Comparison of ENCODE assay signal across 8 cellular contexts in the genomic region with DNA sequence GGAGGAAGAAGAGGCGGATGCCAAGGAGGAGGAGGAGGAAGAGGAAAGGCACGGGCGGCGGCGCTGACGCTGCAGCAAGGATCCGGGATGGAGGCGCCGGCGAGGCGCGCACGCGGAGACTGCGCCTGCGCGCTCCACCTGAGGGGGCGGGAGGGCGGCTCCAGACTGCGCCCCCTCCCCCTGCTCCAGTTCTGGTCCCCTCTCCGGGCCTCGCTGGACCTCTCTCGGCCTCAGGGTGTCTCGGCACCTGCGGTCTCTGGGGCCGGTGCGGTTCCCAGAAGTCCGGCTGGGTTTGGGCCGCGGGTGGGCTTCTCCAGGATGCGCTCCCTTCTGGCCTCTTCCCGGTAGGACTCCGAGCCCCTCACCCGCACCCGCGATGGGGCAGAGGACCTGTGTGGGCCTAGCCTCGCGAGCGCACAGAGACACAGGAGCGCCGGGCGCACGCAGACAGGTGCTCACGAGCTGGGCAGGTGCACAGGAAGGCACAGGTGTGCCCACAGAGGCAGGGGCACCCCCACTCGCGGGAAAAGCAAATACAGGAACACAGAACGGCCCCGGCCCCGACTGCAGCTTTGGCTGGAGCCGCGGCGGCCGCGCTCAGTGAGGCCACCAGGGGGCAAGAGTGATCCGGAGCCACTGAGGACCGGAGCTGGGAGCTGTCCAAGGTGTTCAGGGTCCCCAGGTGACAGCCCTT. TPM values are rescaled to one million over a fixed set of nuclear protein-coding genes. Genes with fewer than 3 reads are reported as not detected.
A peak's percentile ranks its signal among the peaks of the same experiment; 100 is the strongest.
DNase-seq lines count a peak whose midpoint lies in the region; ATAC-seq and TF ChIP-seq lines count a peak whose summit lies in the region.

A gene with protein sequence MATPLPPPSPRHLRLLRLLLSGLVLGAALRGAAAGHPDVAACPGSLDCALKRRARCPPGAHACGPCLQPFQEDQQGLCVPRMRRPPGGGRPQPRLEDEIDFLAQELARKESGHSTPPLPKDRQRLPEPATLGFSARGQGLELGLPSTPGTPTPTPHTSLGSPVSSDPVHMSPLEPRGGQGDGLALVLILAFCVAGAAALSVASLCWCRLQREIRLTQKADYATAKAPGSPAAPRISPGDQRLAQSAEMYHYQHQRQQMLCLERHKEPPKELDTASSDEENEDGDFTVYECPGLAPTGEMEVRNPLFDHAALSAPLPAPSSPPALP (minus strand): TSS at position 84 of the 694 bp plus-strand sequence. CDS start 188 bp downstream, outside the sequence.

- H3K27me3 ChIP-seq in HUES6 (ENCODE audit: control insufficient read depth, insufficient read depth, low read length) (peaks cover 79% of the 10 kb centered on the region), esophagus muscularis mucosa (peaks cover 0 to 47% (median 24%) of the 10 kb centered on the region in 4 donors)

- peak; percentile 76 to 85 (median 80) for TF ChIP-seq CTCF in esophagus muscularis mucosa (IDR thresholded peaks at IDR 0.05)

- no peak for ATAC-seq in HG02840 (IDR thresholded peaks at IDR 0.05; ENCODE audit: low FRiP score, unreplicated experiment)

- H3K9me3 ChIP-seq in HUES6 (ENCODE audit: control insufficient read depth, insufficient read depth, low read depth, low read length): no peaks in the 10 kb centered on the region
- H3K9me3 ChIP-seq in esophagus muscularis mucosa: no peaks in the 10 kb centered on the region

- H3K4me3 ChIP-seq in HUES6 (ENCODE audit: low read depth, low read length) (peak within 1 kb of the TSS; percentile 78), esophagus muscularis mucosa (peak within 1 kb of the TSS; percentile 66 to 85 (median 71))

- H3K4me1 ChIP-seq in HUES6 (ENCODE audit: control insufficient read depth, insufficient read depth, low read length) (peaks cover 6% of the 10 kb centered on the region; the same call in 1 of the 2 replicates), esophagus muscularis mucosa (peaks cover 36 to 57% (median 56%) of the 10 kb centered on the region in 4 donors)

- H3K27ac ChIP-seq in HUES6 (ENCODE audit: low read depth, low read length) (no peak within 1 kb of the TSS), esophagus muscularis mucosa (replicated peaks in 1 of 4) (peak within 1 kb of the TSS; percentile 58 to 81 (median 75))

- DNase-seq in DMS114 treated with DMSO at 0.1 percent for 48 hours (lab: John Stamatoyannopoulos, UW; ENCODE audit: unreplicated experiment): peak; percentile 46
- peak; percentile 57 for DNase-seq in OCI-M2 (lab: John Stamatoyannopoulos, UW; ENCODE audit: unreplicated experiment)
- peak; percentile 66 for DNase-seq in activated T-helper 1 cell treated with Interleukin-2 at 50 U/mL for 16 hours (ENCODE audit: low read depth)
- DNase-seq in esophagus muscularis mucosa (ENCODE audit: extremely low spot score): no peak
- DNase-seq in myocyte (ENCODE audit: low read depth): peak; percentile 72
- peak; percentile 68 for DNase-seq in stimulated activated CD8-positive, alpha-beta memory T cell treated with anti-CD3 and anti-CD28 coated beads, Interleukin-7, amount 100 ng/mL, for 24 hours (ENCODE audit: low read depth)

- intact Hi-C loops in esophagus muscularis mucosa (cut with DNase I): loop anchor here (2.0 kb wide), 1 partner anchor 21 kb away; no protein-coding TSS in a partner anchor

- WGBS in esophagus muscularis mucosa: 0% methylated on average over 10 of the region's 56 CpGs

- no peaks in the 10 kb centered on the region for H3K36me3 ChIP-seq in HUES6 (ENCODE audit: control insufficient read depth, insufficient read depth, low read length)
- peaks cover 0 to 16% (median 7%) of the 10 kb centered on the region in 4 donors for H3K36me3 ChIP-seq in esophagus muscularis mucosa

- no peak for TF ChIP-seq POLR2A in esophagus muscularis mucosa (IDR thresholded peaks at IDR 0.05; ENCODE audit: low read depth)

- no peak for TF ChIP-seq EP300 in esophagus muscularis mucosa (IDR thresholded peaks at IDR 0.05)

- no peak within 1 kb of the TSS for H3K9ac ChIP-seq in HUES6 (ENCODE audit: low read length)

RNA-seq across cellular contexts. Expression of the gene that starts here (rescaled TPM):
- total RNA-seq in esophagus muscularis mucosa: 100 to 1,000 TPM in 2 of 4 donors, 10 to 100 TPM in 2; 45.3 to 119 (median 91.5) TPM
- total RNA-seq in myocyte: 4.8 TPM in 2 replicates
- polyA plus RNA-seq in myocyte (2012): 28.4 TPM
